In the genomic region with DNA sequence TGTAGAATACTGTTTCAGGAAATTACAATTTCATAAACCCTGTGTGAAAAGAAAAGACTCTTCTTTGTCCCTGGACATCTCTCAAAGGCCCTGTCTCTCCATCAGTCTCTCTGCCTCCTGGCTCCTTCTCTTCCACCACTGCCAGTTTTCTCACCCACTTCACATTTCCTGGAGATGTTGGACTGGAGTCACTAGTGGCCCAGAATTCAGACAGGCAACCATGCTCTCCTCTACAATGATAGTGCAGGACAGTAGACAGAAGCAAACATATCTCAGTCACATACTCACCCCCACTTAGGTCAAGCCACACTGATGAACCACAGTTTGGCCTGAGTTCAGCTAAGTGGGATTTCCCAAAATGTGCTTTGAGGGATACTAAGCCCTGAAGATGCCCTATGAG, we compare ENCODE assay signal across 20 cellular contexts.
"Had no signal": no experiment of that assay in that cellular context is flagged by ENCODE, and none has a peak within 500 bp of the region (broad histone marks: within the 10 kb centered on the region; RNA-seq: fewer than 3 reads in every experiment).

No MANE protein-coding gene starts in this region.

- DNase-seq: dorsolateral prefrontal cortex; effector CD4-positive, alpha-beta T cell; hypothalamus; immature natural killer cell; islet precursor cell; kidney glomerular epithelial cell; natural killer cell; pancreas; sigmoid colon; stimulated activated CD4-positive, alpha-beta T cell treated with anti-CD3 and anti-CD28 coated beads, Interleukin-4, amount 100 ng/mL, for 4 hours; stimulated activated naive CD8-positive, alpha-beta T cell treated with anti-CD3 and anti-CD28 coated beads, Interleukin-15, amount 100 ng/mL, for 72 hours; thyroid gland; trophoblast cell had no signal

- H3K27me3 ChIP-seq: pancreas, sigmoid colon, thyroid gland, vagina had no signal

- H3K9me3 Mint-ChIP-seq: natural killer cell; neural crest cell; stimulated activated memory B cell treated with anti-CD40 and anti-IgM and Interleukin-4, amounts not matched to agents 10 μg/mL and 1 μg/mL and 100 μg/mL, for 72 hours had no signal

- H3K4me1 Mint-ChIP-seq: immature natural killer cell; memory B cell; natural killer cell; stimulated activated memory B cell treated with anti-CD40 and anti-IgM and Interleukin-4, amounts not matched to agents 10 μg/mL and 1 μg/mL and 100 μg/mL, for 72 hours had no signal

- H3K36me3 Mint-ChIP-seq: immature natural killer cell; natural killer cell; stimulated activated memory B cell treated with anti-CD40 and anti-IgM and Interleukin-4, amounts not matched to agents 10 μg/mL and 1 μg/mL and 100 μg/mL, for 72 hours had no signal

- H3K9me3 ChIP-seq: neutrophil, pancreas, sigmoid colon, thyroid gland, vagina had no signal

- ATAC-seq: natural killer cell; pancreas; stimulated activated memory B cell treated with anti-CD40 and anti-IgM and Interleukin-4, amounts not matched to agents 10 μg/mL and 1 μg/mL and 100 μg/mL, for 72 hours; stimulated activated naive CD8-positive, alpha-beta T cell treated with anti-CD3 and anti-CD28 coated beads, Interleukin-15, amount 100 ng/mL, for 72 hours had no signal

- H3K4me3 Mint-ChIP-seq: immature natural killer cell; memory B cell; natural killer cell; neural crest cell; stimulated activated memory B cell treated with anti-CD40 and anti-IgM and Interleukin-4, amounts not matched to agents 10 μg/mL and 1 μg/mL and 100 μg/mL, for 72 hours; stimulated activated naive CD8-positive, alpha-beta T cell treated with anti-CD3 and anti-CD28 coated beads, Interleukin-15, amount 100 ng/mL, for 72 hours had no signal

- H3K27ac ChIP-seq: dorsolateral prefrontal cortex, neutrophil, pancreas, sigmoid colon, thyroid gland, vagina had no signal

- H3K4me1 ChIP-seq: pancreas, thyroid gland had no signal

- H3K4me3 ChIP-seq: dorsolateral prefrontal cortex, lung, pancreas, sigmoid colon, thyroid gland, vagina had no signal

- H3K27ac Mint-ChIP-seq: immature natural killer cell; memory B cell; natural killer cell; progenitor cell of endocrine pancreas; stimulated activated memory B cell treated with anti-CD40 and anti-IgM and Interleukin-4, amounts not matched to agents 10 μg/mL and 1 μg/mL and 100 μg/mL, for 72 hours had no signal
